16 cellular contexts compared by ENCODE assay signal in genomic region chr5:139797856-139798510, GRCh38. TPM values are rescaled to one million over a fixed set of nuclear protein-coding genes. Genes with fewer than 3 reads are reported as not detected.
"Had no signal": no experiment of that assay in that cellular context is flagged by ENCODE, and none has a peak within 500 bp of the region (broad histone marks: within the 10 kb centered on the region; RNA-seq: fewer than 3 reads in every experiment).

No MANE protein-coding gene starts in this region.

- H3K36me3 Mint-ChIP-seq: activated naive CD4-positive, alpha-beta T cell treated with anti-CD3 and anti-CD28 coated beads, Interleukin-2, amount 10 ng/mL, durations not matched to agents 7 days and 5 days; mesothelial cell of epicardium; natural killer cell treated with Interleukin-12 subunit alpha and Interleukin-12 subunit beta and Interleukin-15 and Interleukin-18, amount 100 ng/mL, for 72 hours had no signal

- H3K4me1 Mint-ChIP-seq: activated naive CD4-positive, alpha-beta T cell treated with anti-CD3 and anti-CD28 coated beads, Interleukin-2, amount 10 ng/mL, durations not matched to agents 7 days and 5 days had no signal

- H3K9me3 Mint-ChIP-seq: activated CD4-positive, alpha-beta T cell treated with anti-CD3 and anti-CD28 coated beads, Interleukin-2, amount 10 ng/mL, durations not matched to agents 7 days and 5 days; activated naive CD4-positive, alpha-beta T cell treated with anti-CD3 and anti-CD28 coated beads, Interleukin-2, amount 10 ng/mL, durations not matched to agents 7 days and 5 days; activated T-cell treated with anti-CD3 and anti-CD28 coated beads, Interleukin-2, amount 50 U/mL, for 4 hours; mesothelial cell of epicardium; natural killer cell treated with Interleukin-12 subunit alpha and Interleukin-12 subunit beta and Interleukin-15 and Interleukin-18, amount 100 ng/mL, for 72 hours had no signal

- ATAC-seq: activated CD4-positive, CD25-positive, alpha-beta regulatory T cell treated with anti-CD3 and anti-CD28 coated beads, Interleukin-2, amount 50 U/mL, for 24 hours; activated CD8-positive, alpha-beta T cell treated with anti-CD3 and anti-CD28 coated beads, Interleukin-2, amount 10 ng/mL, durations not matched to agents 7 days and 5 days; activated T-cell treated with anti-CD3 and anti-CD28 coated beads, Interleukin-2, amount 50 U/mL, for 4 hours; left lobe of liver; natural killer cell treated with Interleukin-12 subunit alpha and Interleukin-12 subunit beta and Interleukin-15 and Interleukin-18, amount 100 ng/mL, for 72 hours had no signal

- H3K27ac Mint-ChIP-seq: activated CD4-positive, alpha-beta T cell treated with anti-CD3 and anti-CD28 coated beads, Interleukin-2, amount 10 ng/mL, durations not matched to agents 7 days and 5 days; activated CD8-positive, alpha-beta T cell treated with anti-CD3 and anti-CD28 coated beads, Interleukin-2, amount 10 ng/mL, durations not matched to agents 7 days and 5 days; activated naive CD4-positive, alpha-beta T cell treated with anti-CD3 and anti-CD28 coated beads, Interleukin-2, amount 10 ng/mL, durations not matched to agents 7 days and 5 days; mesothelial cell of epicardium; natural killer cell treated with Interleukin-12 subunit alpha and Interleukin-12 subunit beta and Interleukin-15 and Interleukin-18, amount 100 ng/mL, for 72 hours had no signal

- DNase-seq: activated CD4-positive, alpha-beta T cell treated with anti-CD3 and anti-CD28 coated beads, Interleukin-2, amount 10 ng/mL, durations not matched to agents 7 days and 5 days; activated CD8-positive, alpha-beta T cell treated with anti-CD3 and anti-CD28 coated beads, Interleukin-2, amount 10 ng/mL, durations not matched to agents 7 days and 5 days; activated naive CD4-positive, alpha-beta T cell treated with anti-CD3 and anti-CD28 coated beads, Interleukin-2, amount 10 ng/mL, durations not matched to agents 7 days and 5 days; activated T-cell treated with anti-CD3 and anti-CD28 coated beads, Interleukin-2, amount 50 U/mL, for 4 hours; aorta; erythroblast; foreskin melanocyte; hypothalamus; occipital lobe; retina; stimulated activated naive CD4-positive, alpha-beta T cell; thyroid gland had no signal

- H3K4me3 Mint-ChIP-seq: activated CD4-positive, alpha-beta T cell treated with anti-CD3 and anti-CD28 coated beads, Interleukin-2, amount 10 ng/mL, durations not matched to agents 7 days and 5 days; activated CD8-positive, alpha-beta T cell treated with anti-CD3 and anti-CD28 coated beads, Interleukin-2, amount 10 ng/mL, durations not matched to agents 7 days and 5 days; activated naive CD4-positive, alpha-beta T cell treated with anti-CD3 and anti-CD28 coated beads, Interleukin-2, amount 10 ng/mL, durations not matched to agents 7 days and 5 days; activated T-cell treated with anti-CD3 and anti-CD28 coated beads, Interleukin-2, amount 50 U/mL, for 4 hours; mesothelial cell of epicardium; natural killer cell treated with Interleukin-12 subunit alpha and Interleukin-12 subunit beta and Interleukin-15 and Interleukin-18, amount 100 ng/mL, for 72 hours had no signal

RNA-seq across cellular contexts. Expression of gene PSD2, which starts 2.4 kb away (rescaled TPM):
- total RNA-seq: activated CD4-positive, alpha-beta T cell treated with anti-CD3 and anti-CD28 coated beads, Interleukin-2, amount 10 ng/mL, durations not matched to agents 7 days and 5 days; activated CD8-positive, alpha-beta T cell treated with anti-CD3 and anti-CD28 coated beads, Interleukin-2, amount 10 ng/mL, durations not matched to agents 7 days and 5 days; activated T-cell treated with anti-CD3 and anti-CD28 coated beads, Interleukin-2, amount 50 U/mL, for 4 hours; natural killer cell treated with Interleukin-12 subunit alpha and Interleukin-12 subunit beta and Interleukin-15 and Interleukin-18, amount 100 ng/mL, for 72 hours had no signal
